Comparison of ENCODE assay signal across 1 cellular context in the genomic region with DNA sequence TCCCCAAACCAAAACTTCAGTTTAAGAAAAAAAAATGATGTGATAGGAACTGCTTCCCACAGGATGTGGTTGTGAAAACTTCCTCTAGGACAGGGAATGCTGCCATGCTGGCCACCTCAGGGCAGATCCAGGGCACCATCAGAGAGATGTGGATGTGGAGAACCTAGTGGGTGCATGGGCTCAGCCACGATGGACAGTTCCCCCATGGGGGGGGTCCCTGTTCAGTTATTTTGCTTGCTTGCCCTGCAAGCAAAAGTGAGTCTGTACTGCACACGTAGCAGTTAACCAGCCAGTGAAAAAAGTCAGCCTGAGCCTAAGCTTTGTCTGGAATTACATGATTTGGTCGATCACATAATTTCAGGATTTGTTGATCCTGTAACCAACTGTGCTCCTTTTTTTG.
A peak's percentile ranks its signal among the peaks of the same experiment; 100 is the strongest.
TF ChIP-seq lines count a peak whose summit lies in the region.

No MANE protein-coding gene starts in this region.

TF ChIP-seq in K562, 482 proteins besides CTCF, POLR2A, EP300 and RAD21 (continued from another document):
- TF ChIP-seq, protein P1, sequence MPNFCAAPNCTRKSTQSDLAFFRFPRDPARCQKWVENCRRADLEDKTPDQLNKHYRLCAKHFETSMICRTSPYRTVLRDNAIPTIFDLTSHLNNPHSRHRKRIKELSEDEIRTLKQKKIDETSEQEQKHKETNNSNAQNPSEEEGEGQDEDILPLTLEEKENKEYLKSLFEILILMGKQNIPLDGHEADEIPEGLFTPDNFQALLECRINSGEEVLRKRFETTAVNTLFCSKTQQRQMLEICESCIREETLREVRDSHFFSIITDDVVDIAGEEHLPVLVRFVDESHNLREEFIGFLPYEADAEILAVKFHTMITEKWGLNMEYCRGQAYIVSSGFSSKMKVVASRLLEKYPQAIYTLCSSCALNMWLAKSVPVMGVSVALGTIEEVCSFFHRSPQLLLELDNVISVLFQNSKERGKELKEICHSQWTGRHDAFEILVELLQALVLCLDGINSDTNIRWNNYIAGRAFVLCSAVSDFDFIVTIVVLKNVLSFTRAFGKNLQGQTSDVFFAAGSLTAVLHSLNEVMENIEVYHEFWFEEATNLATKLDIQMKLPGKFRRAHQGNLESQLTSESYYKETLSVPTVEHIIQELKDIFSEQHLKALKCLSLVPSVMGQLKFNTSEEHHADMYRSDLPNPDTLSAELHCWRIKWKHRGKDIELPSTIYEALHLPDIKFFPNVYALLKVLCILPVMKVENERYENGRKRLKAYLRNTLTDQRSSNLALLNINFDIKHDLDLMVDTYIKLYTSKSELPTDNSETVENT (CRISPR knock-in tag; IDR thresholded peaks at IDR 0.05) = no peak
- TF ChIP-seq SIX5 (IDR thresholded peaks at IDR 0.05; ENCODE audit: borderline replicate concordance in 1 of 2, insufficient read depth in 1 of 2, low read depth in 1 of 2, low read length in 2 of 2) (no peak), ARNT (IDR thresholded peaks at IDR 0.05) (no peak), ETV5 (CRISPR knock-in tag; IDR thresholded peaks at IDR 0.05; ENCODE audit: low read depth) (0 out of 2 replicates have a peak, but pooled peaks have one; percentile 21)
